Comparison of ENCODE assay signal across 23 cellular contexts in genomic region chr2:159156834-159157233, GRCh38.
DNase-seq lines count a peak whose midpoint lies in the region; ATAC-seq, FAIRE-seq and TF ChIP-seq lines count a peak whose summit lies in the region.
"Had no signal": no experiment of that assay in that cellular context is flagged by ENCODE, and none has a peak within 500 bp of the region (broad histone marks: within the 10 kb centered on the region; RNA-seq: fewer than 3 reads in every experiment).

No MANE protein-coding gene starts in this region.

- TF ChIP-seq CTCF in MCF 10A (IDR thresholded peaks at IDR 0.05; ENCODE audit: unreplicated experiment) (no peak), breast epithelium (IDR thresholded peaks at IDR 0.05) (no peak), Calu3 (IDR thresholded peaks at IDR 0.05; ENCODE audit: unreplicated experiment) (no peak)

- no peak overlapping the region for H3K4me2 ChIP-seq in neuronal stem cell (ENCODE audit: insufficient read depth, low read length, poor library complexity, severe bottlenecking)
- H3K4me2 ChIP-seq: GM23338 had no signal

- H3K23ac ChIP-seq in neuronal stem cell (ENCODE audit: low read depth, low read length, poor library complexity), result no peak overlapping the region

- H3K9me3 Mint-ChIP-seq in MCF 10A (ENCODE audit: unreplicated experiment), result no peaks in the 10 kb centered on the region
- no peaks in the 10 kb centered on the region for H3K9me3 Mint-ChIP-seq in Calu3 (ENCODE audit: low read depth, unreplicated experiment)
- no peaks in the 10 kb centered on the region for H3K9me3 Mint-ChIP-seq in T-helper 2 cell treated with Interferon-gamma antibody and Interleukin-4, amounts not matched to agents 5 μg/mL and 100 μg/mL, for 36 hours
- H3K9me3 Mint-ChIP-seq: activated B cell treated with CpG ODN at 0.5 μM for 24 hours; activated CD4-positive, alpha-beta memory T cell treated with anti-CD3 and anti-CD28 coated beads, Interleukin-2, amount 10 ng/mL, durations not matched to agents 7 days and 5 days; activated naive CD4-positive, alpha-beta T cell treated with anti-CD3 and anti-CD28 coated beads, Interleukin-2, amount 50 U/mL, for 24 hours; activated T-cell treated with anti-CD3 and anti-CD28 coated beads, Interleukin-2, amount 50 U/mL, for 24 hours; GM23338; natural killer cell had no signal

- H2BK12ac ChIP-seq in neuronal stem cell (ENCODE audit: low read length), result no peak overlapping the region

- H2BK15ac ChIP-seq in neuronal stem cell (ENCODE audit: low read length), result peak overlapping the region; percentile 50

- H3K36me3 ChIP-seq in breast epithelium (no peaks in the 10 kb centered on the region), neuronal stem cell (replicated peaks in 1 of 2; ENCODE audit: control insufficient read depth in 2 of 2, insufficient read depth in 2 of 2, low read length in 2 of 2) (peaks cover 0 to 45% of the 10 kb centered on the region in 2 donors)

- H3K27me3 Mint-ChIP-seq in MCF 10A (ENCODE audit: insufficient read depth, unreplicated experiment) (no peaks in the 10 kb centered on the region), Calu3 (ENCODE audit: unreplicated experiment) (no peaks in the 10 kb centered on the region)
- H3K27me3 Mint-ChIP-seq in T-helper 2 cell treated with Interferon-gamma antibody and Interleukin-4, amounts not matched to agents 5 μg/mL and 100 μg/mL, for 36 hours (ENCODE audit: low read depth), result no peaks in the 10 kb centered on the region
- H3K27me3 Mint-ChIP-seq: activated T-cell treated with anti-CD3 and anti-CD28 coated beads, Interleukin-2, amount 50 U/mL, for 24 hours had no signal

- no peak overlapping the region for H4K91ac ChIP-seq in neuronal stem cell (ENCODE audit: low read depth, low read length, poor library complexity)

- H2AFZ ChIP-seq in neuronal stem cell (ENCODE audit: low read length), result no peak overlapping the region
- H2AFZ ChIP-seq: GM23338 had no signal

- no peak overlapping the region for H3K27ac Mint-ChIP-seq in MCF 10A (ENCODE audit: low read depth, unreplicated experiment)
- H3K27ac Mint-ChIP-seq in Calu3 (ENCODE audit: unreplicated experiment), result no peak overlapping the region
- H3K27ac Mint-ChIP-seq in T-helper 2 cell treated with Interferon-gamma antibody and Interleukin-4, amounts not matched to agents 5 μg/mL and 100 μg/mL, for 36 hours, result no peak overlapping the region
- H3K27ac Mint-ChIP-seq: activated B cell treated with CpG ODN at 0.5 μM for 24 hours; activated CD4-positive, alpha-beta memory T cell treated with anti-CD3 and anti-CD28 coated beads, Interleukin-2, amount 10 ng/mL, durations not matched to agents 7 days and 5 days; activated naive CD4-positive, alpha-beta T cell treated with anti-CD3 and anti-CD28 coated beads, Interleukin-2, amount 50 U/mL, for 24 hours; activated T-cell treated with anti-CD3 and anti-CD28 coated beads, Interleukin-2, amount 50 U/mL, for 24 hours; GM23338; natural killer cell had no signal

- H3K27ac ChIP-seq in breast epithelium, result peak overlapping the region in 1 of 2 donors; percentile 65
- H3K27ac ChIP-seq in neuronal stem cell (replicated peaks; ENCODE audit: low read length), result no peak overlapping the region
- H3K27ac ChIP-seq: 22Rv1, ascending aorta had no signal

- no peak overlapping the region for H3K9ac ChIP-seq in neuronal stem cell (ENCODE audit: low read depth, low read length, poor library complexity)

- CTCF ChIA-PET in MCF 10A (lab: Yijun Ruan, JAX), result interaction anchor here (0.6 to 1.9 kb wide), 3 partner anchors 9 to 82 kb away, joined by 3 to 9 read pairs (median 4); no protein-coding TSS in a partner anchor
- CTCF ChIA-PET in Calu3 (lab: Charles Lee), result interaction anchor here (0.6 kb wide), 1 partner anchor 458 kb away, joined by 3 read pairs; no protein-coding TSS in a partner anchor

- H3K4ac ChIP-seq in neuronal stem cell (ENCODE audit: low read length), result no peak overlapping the region

- H3K4me3 Mint-ChIP-seq in MCF 10A (ENCODE audit: unreplicated experiment) (no peak overlapping the region), Calu3 (ENCODE audit: low read depth, unreplicated experiment) (no peak overlapping the region)
- H3K4me3 Mint-ChIP-seq in T-helper 2 cell treated with Interferon-gamma antibody and Interleukin-4, amounts not matched to agents 5 μg/mL and 100 μg/mL, for 36 hours, result no peak overlapping the region
- H3K4me3 Mint-ChIP-seq: activated B cell treated with CpG ODN at 0.5 μM for 24 hours; activated CD4-positive, alpha-beta memory T cell treated with anti-CD3 and anti-CD28 coated beads, Interleukin-2, amount 10 ng/mL, durations not matched to agents 7 days and 5 days; activated naive CD4-positive, alpha-beta T cell treated with anti-CD3 and anti-CD28 coated beads, Interleukin-2, amount 50 U/mL, for 24 hours; activated T-cell treated with anti-CD3 and anti-CD28 coated beads, Interleukin-2, amount 50 U/mL, for 24 hours; GM23338; natural killer cell had no signal

- DNase-seq in MCF 10A (ENCODE audit: unreplicated experiment) (peak; percentile 70), breast epithelium (ENCODE audit: low spot score in 2 of 2) (no peak), neuronal stem cell (ENCODE audit: low spot score) (no peak), urothelium cell line (ENCODE audit: low spot score) (no peak), Calu3 (no peak)
- DNase-seq in T-helper 2 cell treated with Interferon-gamma antibody and Interleukin-4, amounts not matched to agents 5 μg/mL and 100 μg/mL, for 36 hours (ENCODE audit: low spot score), result no peak
- DNase-seq: activated B cell treated with CpG ODN at 0.5 μM for 24 hours; activated CD4-positive, alpha-beta memory T cell treated with anti-CD3 and anti-CD28 coated beads, Interleukin-2, amount 10 ng/mL, durations not matched to agents 7 days and 5 days; activated T-cell treated with anti-CD3 and anti-CD28 coated beads, Interleukin-2, amount 50 U/mL, for 24 hours; AML-193; COR-L47; heart right ventricle; mesendoderm; natural killer cell; NCI-H1436; NCI-H526 treated with DMSO at 0.1 percent for 48 hours; SIG-M5 had no signal

- H3K27me3 ChIP-seq in breast epithelium (no peaks in the 10 kb centered on the region), neuronal stem cell (ENCODE audit: control insufficient read depth in 3 of 3, insufficient read depth in 3 of 3, low read depth in 1 of 3, low read length in 3 of 3) (no peaks in the 10 kb centered on the region)
- H3K27me3 ChIP-seq: ascending aorta, heart right ventricle had no signal

- H2AK5ac ChIP-seq in neuronal stem cell (ENCODE audit: low read depth, low read length), result no peak overlapping the region

- no peaks in the 10 kb centered on the region for H3K9me3 ChIP-seq in breast epithelium
- H3K9me3 ChIP-seq in neuronal stem cell (replicated peaks in 1 of 2; ENCODE audit: control insufficient read depth in 2 of 2, insufficient read depth in 1 of 2, low read depth in 1 of 2, low read length in 2 of 2), result no peaks in the 10 kb centered on the region
- H3K9me3 ChIP-seq: ascending aorta, heart right ventricle had no signal

- WGBS in neuronal stem cell (ENCODE audit: extremely low coverage in 2 of 2, insufficient read length in 2 of 2, insufficient replicate concordance in 1 of 2), 2 donors, result no CpG with 5 or more reads among the region's 8 CpGs

- POLR2A ChIA-PET in MCF 10A (lab: Yijun Ruan, JAX), result interaction anchor here (0.5 to 1.8 kb wide), 4 partner anchors 9 to 121 kb away, joined by 4 to 6 read pairs (median 4); no protein-coding TSS in a partner anchor

- peaks cover 0 to 5% of the 10 kb centered on the region in 2 donors for H3K4me1 ChIP-seq in breast epithelium
- H3K4me1 ChIP-seq in neuronal stem cell (ENCODE audit: control insufficient read depth in 2 of 2, insufficient read depth in 1 of 2, low read depth in 1 of 2, low read length in 2 of 2), result peaks cover 10 to 16% of the 10 kb centered on the region in 2 donors

- peak overlapping the region; percentile 39 for H2BK5ac ChIP-seq in neuronal stem cell (ENCODE audit: low read length)

- no peak for FAIRE-seq in urothelium cell line (lab: Jason Lieb, UNC)

- H3K4me1 Mint-ChIP-seq in MCF 10A (ENCODE audit: insufficient read depth, unreplicated experiment), result peaks cover 30% of the 10 kb centered on the region
- H3K4me1 Mint-ChIP-seq in Calu3 (ENCODE audit: low read depth, unreplicated experiment), result peaks cover 13% of the 10 kb centered on the region
- peaks cover 11% of the 10 kb centered on the region for H3K4me1 Mint-ChIP-seq in T-helper 2 cell treated with Interferon-gamma antibody and Interleukin-4, amounts not matched to agents 5 μg/mL and 100 μg/mL, for 36 hours (ENCODE audit: low read depth)

- TF ChIP-seq POLR2A in breast epithelium (IDR thresholded peaks at IDR 0.05), result no peak

- BruUV-seq in MCF 10A (replicated peaks; lab: Mats Ljungman, UMichigan), result no TSS peak
- no TSS peak for BruUV-seq in Calu3 (replicated peaks; lab: Mats Ljungman, UMichigan)

- peak overlapping the region; percentile 65 for H3K18ac ChIP-seq in neuronal stem cell (ENCODE audit: low read length)

- no peak overlapping the region for H3K4me3 ChIP-seq in breast epithelium
- no peak overlapping the region for H3K4me3 ChIP-seq in neuronal stem cell (ENCODE audit: low read length in 2 of 2)
- H3K4me3 ChIP-seq: ascending aorta, GM23338, heart right ventricle had no signal

- peaks cover 28% of the 10 kb centered on the region for H3K36me3 Mint-ChIP-seq in MCF 10A (ENCODE audit: insufficient read depth, unreplicated experiment)
- H3K36me3 Mint-ChIP-seq in Calu3 (ENCODE audit: insufficient read depth, unreplicated experiment), result peaks cover 13% of the 10 kb centered on the region
- no peaks in the 10 kb centered on the region for H3K36me3 Mint-ChIP-seq in T-helper 2 cell treated with Interferon-gamma antibody and Interleukin-4, amounts not matched to agents 5 μg/mL and 100 μg/mL, for 36 hours (ENCODE audit: low read depth)
- H3K36me3 Mint-ChIP-seq: activated naive CD4-positive, alpha-beta T cell treated with anti-CD3 and anti-CD28 coated beads, Interleukin-2, amount 50 U/mL, for 24 hours; natural killer cell had no signal

- intact Hi-C loops in MCF 10A (cut with micrococcal nuclease) (no loop called here), breast epithelium (cut with DNase I; ENCODE audit: low total_unique reads) (no loop called here), Calu3 (cut with micrococcal nuclease; ENCODE audit: unreplicated experiment) (no loop called here)

- H3K79me1 ChIP-seq in neuronal stem cell (ENCODE audit: low read depth, low read length), result no peaks in the 10 kb centered on the region

- no peak overlapping the region for H4K8ac ChIP-seq in neuronal stem cell (ENCODE audit: low read depth, low read length)

- ATAC-seq in esophagus mucosa (peak; percentile 76), GM18520 (IDR thresholded peaks at IDR 0.05; ENCODE audit: unreplicated experiment) (no peak)
- ATAC-seq: GM23338, heart right ventricle, natural killer cell had no signal

- no peak overlapping the region for H3K14ac ChIP-seq in neuronal stem cell (ENCODE audit: low read length)

- H2BK120ac ChIP-seq in neuronal stem cell (ENCODE audit: low read depth, low read length), result no peak overlapping the region
